ENCODE assay signal across 9 cellular contexts in the genomic region with DNA sequence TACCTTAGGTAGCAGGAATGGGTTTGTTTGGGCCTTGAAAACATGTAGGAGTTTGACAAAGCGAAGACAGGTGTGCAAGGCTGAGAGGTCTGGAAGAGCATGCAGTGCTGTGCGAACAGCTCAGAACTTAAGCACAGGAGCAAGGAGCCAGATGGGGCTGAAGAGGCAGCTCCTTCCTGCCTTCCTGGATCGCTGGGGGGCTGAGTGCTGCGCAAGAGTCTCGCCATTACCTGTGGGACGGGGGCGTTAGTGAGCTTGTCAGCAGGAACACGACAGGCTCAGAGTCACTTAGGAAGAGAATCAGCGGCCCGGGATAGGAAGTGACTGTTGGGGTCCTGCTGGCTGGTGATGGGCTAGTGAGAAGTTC. TPM values are rescaled to one million over a fixed set of nuclear protein-coding genes. Genes with fewer than 3 reads are reported as not detected.
A peak's percentile ranks its signal among the peaks of the same experiment; 100 is the strongest.
DNase-seq lines count a peak whose midpoint lies in the region; ATAC-seq, FAIRE-seq and TF ChIP-seq lines count a peak whose summit lies in the region.
"Had no signal": no experiment of that assay in that cellular context is flagged by ENCODE, and none has a peak within 500 bp of the region (broad histone marks: within the 10 kb centered on the region; RNA-seq: fewer than 3 reads in every experiment).

No MANE protein-coding gene starts in this region.

- H3K27ac ChIP-seq in esophagus squamous epithelium (peak overlapping the region; percentile 85 to 94 (median 90)), ovary (peak overlapping the region; percentile 12 to 43)

- no peak for FAIRE-seq in HTR-8/SVneo (lab: Jason Lieb, UNC)
- FAIRE-seq: GM18507 had no signal

- H3K4me1 ChIP-seq in esophagus squamous epithelium (peaks cover 15 to 36% (median 20%) of the 10 kb centered on the region in 3 donors), ovary (ENCODE audit: insufficient read depth) (peaks cover 5% of the 10 kb centered on the region)

- no peaks in the 10 kb centered on the region for H3K9me3 ChIP-seq in esophagus squamous epithelium
- H3K9me3 ChIP-seq in ovary, result no peaks in the 10 kb centered on the region

- H3K27me3 ChIP-seq in esophagus squamous epithelium, result no peaks in the 10 kb centered on the region
- no peaks in the 10 kb centered on the region for H3K27me3 ChIP-seq in ovary

- intact Hi-C loops in esophagus squamous epithelium (cut with DNase I) (no loop called here), ovary (cut with DNase I) (no loop called here)

- no peak for TF ChIP-seq CTCF in esophagus squamous epithelium (IDR thresholded peaks at IDR 0.05)
- TF ChIP-seq CTCF in ovary (IDR thresholded peaks at IDR 0.05), result no peak

- TF ChIP-seq POLR2A in esophagus squamous epithelium (IDR thresholded peaks at IDR 0.05) (no peak), ovary (IDR thresholded peaks at IDR 0.05) (no peak)

- peaks cover 0 to 10% (median 0%) of the 10 kb centered on the region in 3 donors for H3K36me3 ChIP-seq in esophagus squamous epithelium
- no peaks in the 10 kb centered on the region for H3K36me3 ChIP-seq in ovary

- no peak for TF ChIP-seq EP300 in ovary (IDR thresholded peaks at IDR 0.05)

- peak; percentile 35 for ATAC-seq in SK-N-SH treated with all-trans-retinoic acid at 6 μM for 48 hours

- 17 to 24% methylated on average over 9 of the region's 10 CpGs for WGBS in esophagus squamous epithelium, 2 donors
- 6 to 9% (median 8%) methylated on average over 10 of the region's 10 CpGs for WGBS in ovary, 3 donors

- DNase-seq in stimulated activated CD4-positive, alpha-beta T cell treated with anti-CD3 and anti-CD28 coated beads, Interleukin-1b, Interleukin-23, amount 100 ng/mL, for 48 hours, result peak; percentile 13
- DNase-seq in stimulated activated CD4-positive, alpha-beta T cell treated with anti-CD3 and anti-CD28 coated beads, Interleukin-15, amount 100 ng/mL, for 24 hours, result no peak
- DNase-seq in esophagus squamous epithelium (lab: John Stamatoyannopoulos, UW) (no peak), ovary (peak in 1 of 5 donors; percentile 22), COLO668 (lab: John Stamatoyannopoulos, UW; ENCODE audit: unreplicated experiment) (no peak), NOMO-1 (lab: John Stamatoyannopoulos, UW; ENCODE audit: unreplicated experiment in 2 of 2) (no peak), HTR-8/SVneo (ENCODE audit: insufficient read length, low spot score) (no peak)

- H3K4me3 ChIP-seq in esophagus squamous epithelium, result peak overlapping the region; percentile 78 to 98 (median 94)
- H3K4me3 ChIP-seq in ovary, result peak overlapping the region; percentile 80

TF ChIP-seq in SK-N-SH treated with all-trans-retinoic acid at 6 μM for 48 hours, 23 proteins besides CTCF, POLR2A, EP300 and RAD21:
- TF ChIP-seq, protein P1, sequence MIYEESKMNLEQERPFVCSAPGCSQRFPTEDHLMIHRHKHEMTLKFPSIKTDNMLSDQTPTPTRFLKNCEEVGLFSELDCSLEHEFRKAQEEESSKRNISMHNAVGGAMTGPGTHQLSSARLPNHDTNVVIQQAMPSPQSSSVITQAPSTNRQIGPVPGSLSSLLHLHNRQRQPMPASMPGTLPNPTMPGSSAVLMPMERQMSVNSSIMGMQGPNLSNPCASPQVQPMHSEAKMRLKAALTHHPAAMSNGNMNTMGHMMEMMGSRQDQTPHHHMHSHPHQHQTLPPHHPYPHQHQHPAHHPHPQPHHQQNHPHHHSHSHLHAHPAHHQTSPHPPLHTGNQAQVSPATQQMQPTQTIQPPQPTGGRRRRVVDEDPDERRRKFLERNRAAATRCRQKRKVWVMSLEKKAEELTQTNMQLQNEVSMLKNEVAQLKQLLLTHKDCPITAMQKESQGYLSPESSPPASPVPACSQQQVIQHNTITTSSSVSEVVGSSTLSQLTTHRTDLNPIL (CRISPR knock-in tag; IDR thresholded peaks at IDR 0.05; ENCODE audit: low read depth), result no peak
- TF ChIP-seq ISL1 (CRISPR knock-in tag; IDR thresholded peaks at IDR 0.05) (no peak), ZNF565 (CRISPR knock-in tag; conservative IDR thresholded peaks at IDR 0.05; ENCODE audit: low read depth) (no peak), TOX (CRISPR knock-in tag; IDR thresholded peaks at IDR 0.05; ENCODE audit: borderline replicate concordance) (no peak), SNAI2 (CRISPR knock-in tag; IDR thresholded peaks at IDR 0.05) (no peak)

RNA-seq across cellular contexts. Expression of a gene that starts 0.5 kb away (rescaled TPM):
- 10 to 100 TPM in 1 of 4 donors, 1 to 10 TPM in 3; 5.9 to 10.1 (median 7.0) TPM for total RNA-seq in esophagus squamous epithelium
- total RNA-seq in ovary, result 1 to 10 TPM; 6.0 to 8.1 (median 6.8) TPM
- polyA plus RNA-seq in ovary, result 1 to 10 TPM; 2.7 to 6.5 TPM

RNA-seq across cellular contexts. Expression of a gene that starts 9.2 kb away (rescaled TPM):
- 10 to 100 TPM in 2 of 4 donors, 1 to 10 TPM in 2; 9.0 to 11.1 (median 10.2) TPM for total RNA-seq in esophagus squamous epithelium
- 1 to 10 TPM; 3.0 to 9.6 (median 6.6) TPM for total RNA-seq in ovary
- 10 to 100 TPM in 1 of 2 donors, 1 to 10 TPM in 1; 6.3 to 10.2 TPM for polyA plus RNA-seq in ovary

RNA-seq across cellular contexts. Expression of a gene that starts 56.2 kb away (rescaled TPM):
- 10 to 100 TPM; 32.8 to 59.3 (median 46.3) TPM for total RNA-seq in esophagus squamous epithelium
- 10 to 100 TPM; 45.1 to 92.1 (median 66.2) TPM for total RNA-seq in ovary
- 10 to 100 TPM; 52.4 to 86.2 TPM for polyA plus RNA-seq in ovary
